ENCODE assay signal across 10 cellular contexts in genomic region chr9:117144-117994, GRCh38. TPM values are rescaled to one million over a fixed set of nuclear protein-coding genes. Genes with fewer than 3 reads are reported as not detected.
A peak's percentile ranks its signal among the peaks of the same experiment; 100 is the strongest.
DNase-seq lines count a peak whose midpoint lies in the region; ATAC-seq and TF ChIP-seq lines count a peak whose summit lies in the region.
"Not testable (repeated sequence)": the region's sequence is repeated elsewhere in the genome, so short reads cannot be mapped to it uniquely, and the experiment has no call there.
"Had no signal": no experiment of that assay in that cellular context is flagged by ENCODE, and none has a peak within 500 bp of the region (broad histone marks: within the 10 kb centered on the region; RNA-seq: fewer than 3 reads in every experiment).

No MANE protein-coding gene starts in this region.

- not testable (repeated sequence) for H3K9ac ChIP-seq in endodermal cell (ENCODE audit: extremely low read depth, low read length, poor library complexity, severe bottlenecking); neuronal stem cell (ENCODE audit: low read depth, low read length, poor library complexity)

- H2BK120ac ChIP-seq in neuronal stem cell (ENCODE audit: low read depth, low read length): not testable (repeated sequence)

- not testable (repeated sequence) for H3K18ac ChIP-seq in neuronal stem cell (ENCODE audit: low read length)

- not testable (repeated sequence) for TF ChIP-seq CTCF in endodermal cell (conservative IDR thresholded peaks at IDR 0.05)

- not testable (repeated sequence) for H3K9me3 ChIP-seq in CD4-positive, alpha-beta memory T cell (ENCODE audit: control insufficient read depth in 1 of 2, low read length in 2 of 2); endodermal cell (ENCODE audit: control insufficient read depth, low read length); neuronal stem cell (replicated peaks in 1 of 2; ENCODE audit: control insufficient read depth in 2 of 2, insufficient read depth in 1 of 2, low read depth in 1 of 2, low read length in 2 of 2)

- H4K91ac ChIP-seq in neuronal stem cell (ENCODE audit: low read depth, low read length, poor library complexity): not testable (repeated sequence)

- peaks cover 18 to 28% of the 10 kb centered on the region in 2 donors for H3K27me3 Mint-ChIP-seq in CD4-positive, alpha-beta memory T cell
- peaks cover 43% of the 10 kb centered on the region for H3K27me3 Mint-ChIP-seq in T-helper 2 cell treated with Interferon-gamma antibody and Interleukin-4, amounts not matched to agents 5 μg/mL and 100 μg/mL, for 36 hours (ENCODE audit: low read depth)
- peaks cover 27% of the 10 kb centered on the region for H3K27me3 Mint-ChIP-seq in activated naive CD4-positive, alpha-beta T cell treated with anti-CD3 and anti-CD28 coated beads, Interleukin-2, amount 50 U/mL, for 24 hours
- peaks cover 71% of the 10 kb centered on the region for H3K27me3 Mint-ChIP-seq in endodermal cell (ENCODE audit: insufficient read depth)
- peaks cover 11% of the 10 kb centered on the region for H3K27me3 Mint-ChIP-seq in memory B cell

- peaks cover 0 to 23% (median 0%) of the 10 kb centered on the region in 8 donors for H3K9me3 Mint-ChIP-seq in CD4-positive, alpha-beta memory T cell
- H3K9me3 Mint-ChIP-seq in T-helper 2 cell treated with Interferon-gamma antibody and Interleukin-4, amounts not matched to agents 5 μg/mL and 100 μg/mL, for 36 hours; activated naive CD4-positive, alpha-beta T cell treated with anti-CD3 and anti-CD28 coated beads, Interleukin-2, amount 50 U/mL, for 24 hours; endodermal cell; memory B cell: not testable (repeated sequence)

- H3K27me3 ChIP-seq in CD4-positive, alpha-beta memory T cell (ENCODE audit: insufficient read depth, low read length): not testable (repeated sequence)
- H3K27me3 ChIP-seq in endodermal cell (ENCODE audit: control insufficient read depth, insufficient read depth, low read length, poor library complexity, severe bottlenecking) (peaks cover 64% of the 10 kb centered on the region), neuronal stem cell (ENCODE audit: control insufficient read depth in 3 of 3, insufficient read depth in 3 of 3, low read depth in 1 of 3, low read length in 3 of 3) (peaks cover 13 to 53% (median 41%) of the 10 kb centered on the region in 3 experiments)

- H3K4me3 ChIP-seq in CD4-positive, alpha-beta memory T cell (ENCODE audit: low read length in 2 of 2); endodermal cell (ENCODE audit: low read length); neuronal stem cell (ENCODE audit: low read length in 2 of 2): not testable (repeated sequence)

- peak overlapping the region; percentile 36 to 77 (median 70) for H3K4me3 Mint-ChIP-seq in CD4-positive, alpha-beta memory T cell
- peak overlapping the region; percentile 40 for H3K4me3 Mint-ChIP-seq in T-helper 2 cell treated with Interferon-gamma antibody and Interleukin-4, amounts not matched to agents 5 μg/mL and 100 μg/mL, for 36 hours
- peak overlapping the region; percentile 62 for H3K4me3 Mint-ChIP-seq in activated naive CD4-positive, alpha-beta T cell treated with anti-CD3 and anti-CD28 coated beads, Interleukin-2, amount 50 U/mL, for 24 hours
- H3K4me3 Mint-ChIP-seq in endodermal cell (peak overlapping the region; percentile 56), memory B cell (peak overlapping the region; percentile 58)

- H3K27ac Mint-ChIP-seq in CD4-positive, alpha-beta memory T cell: peak overlapping the region in 2 of 7 donors; percentile 53
- H3K27ac Mint-ChIP-seq in T-helper 2 cell treated with Interferon-gamma antibody and Interleukin-4, amounts not matched to agents 5 μg/mL and 100 μg/mL, for 36 hours; activated naive CD4-positive, alpha-beta T cell treated with anti-CD3 and anti-CD28 coated beads, Interleukin-2, amount 50 U/mL, for 24 hours; endodermal cell: not testable (repeated sequence)
- peak overlapping the region; percentile 47 for H3K27ac Mint-ChIP-seq in memory B cell

- H2AFZ ChIP-seq in neuronal stem cell (ENCODE audit: low read length): not testable (repeated sequence)

- 2 to 3% methylated on average over 6 to 52 of the region's 71 CpGs for WGBS in endodermal cell (ENCODE audit: insufficient coverage in 1 of 2, insufficient read length in 1 of 2), 2 experiments
- WGBS in neuronal stem cell (ENCODE audit: extremely low coverage in 2 of 2, insufficient read length in 2 of 2, insufficient replicate concordance in 1 of 2), 2 donors: no CpG with 5 or more reads among the region's 71 CpGs

- intact Hi-C loops in CD4-positive, alpha-beta memory T cell (cut with micrococcal nuclease): not testable (repeated sequence)

- not testable (repeated sequence) for H4K8ac ChIP-seq in neuronal stem cell (ENCODE audit: low read depth, low read length)

- H2BK5ac ChIP-seq in neuronal stem cell (ENCODE audit: low read length): not testable (repeated sequence)

- DNase-seq in CD4-positive, alpha-beta memory T cell: peak; percentile 30 to 54 (median 39)
- DNase-seq in T-helper 2 cell treated with Interferon-gamma antibody and Interleukin-4, amounts not matched to agents 5 μg/mL and 100 μg/mL, for 36 hours (ENCODE audit: low spot score): not testable (repeated sequence)
- peak; percentile 66 for DNase-seq in activated CD8-positive, alpha-beta memory T cell treated with anti-CD3 and anti-CD28 coated beads for 24 hours
- DNase-seq in endodermal cell (peak; percentile 79), memory B cell (ENCODE audit: low spot score in 2 of 2) (peak; percentile 43 to 68), neuronal stem cell (ENCODE audit: low spot score) (peak; percentile 12)
- peak; percentile 46 for DNase-seq in stimulated activated naive CD8-positive, alpha-beta T cell treated with anti-CD3 and anti-CD28 coated beads, Interleukin-15, Interleukin-2, amounts not matched to agents 100 U/mL and 50 U/mL, for 24 hours

- not testable (repeated sequence) for ATAC-seq in memory B cell (ENCODE audit: low read depth); stimulated activated naive CD8-positive, alpha-beta T cell treated with anti-CD3 and anti-CD28 coated beads, Interleukin-15, Interleukin-2, amounts not matched to agents 100 U/mL and 50 U/mL, for 24 hours

- H2BK15ac ChIP-seq in neuronal stem cell (ENCODE audit: low read length): not testable (repeated sequence)

- POLR2A ChIA-PET in CD4-positive, alpha-beta memory T cell (lab: Charles Lee; ENCODE audit: partially characterized antibody): not testable (repeated sequence)

- not testable (repeated sequence) for H3K14ac ChIP-seq in neuronal stem cell (ENCODE audit: low read length)

- not testable (repeated sequence) for H3K36me3 Mint-ChIP-seq in CD4-positive, alpha-beta memory T cell; T-helper 2 cell treated with Interferon-gamma antibody and Interleukin-4, amounts not matched to agents 5 μg/mL and 100 μg/mL, for 36 hours (ENCODE audit: low read depth); activated naive CD4-positive, alpha-beta T cell treated with anti-CD3 and anti-CD28 coated beads, Interleukin-2, amount 50 U/mL, for 24 hours; endodermal cell (ENCODE audit: low read depth); memory B cell

- not testable (repeated sequence) for H3K4ac ChIP-seq in neuronal stem cell (ENCODE audit: low read length)

- not testable (repeated sequence) for H3K27ac ChIP-seq in CD4-positive, alpha-beta memory T cell (ENCODE audit: low read depth, low read length); endodermal cell (ENCODE audit: low read depth, low read length); neuronal stem cell (replicated peaks; ENCODE audit: low read length)

- not testable (repeated sequence) for H3K23ac ChIP-seq in neuronal stem cell (ENCODE audit: low read depth, low read length, poor library complexity)

- not testable (repeated sequence) for H2BK12ac ChIP-seq in neuronal stem cell (ENCODE audit: low read length)

- peaks cover 10 to 27% (median 17%) of the 10 kb centered on the region in 4 donors for H3K4me1 Mint-ChIP-seq in CD4-positive, alpha-beta memory T cell
- H3K4me1 Mint-ChIP-seq in T-helper 2 cell treated with Interferon-gamma antibody and Interleukin-4, amounts not matched to agents 5 μg/mL and 100 μg/mL, for 36 hours (ENCODE audit: low read depth): peaks cover 13% of the 10 kb centered on the region
- H3K4me1 Mint-ChIP-seq in activated naive CD4-positive, alpha-beta T cell treated with anti-CD3 and anti-CD28 coated beads, Interleukin-2, amount 50 U/mL, for 24 hours: peaks cover 20% of the 10 kb centered on the region
- H3K4me1 Mint-ChIP-seq in endodermal cell: not testable (repeated sequence)
- H3K4me1 Mint-ChIP-seq in memory B cell: peaks cover 10% of the 10 kb centered on the region

- CTCF ChIA-PET in CD4-positive, alpha-beta memory T cell (lab: Charles Lee; ENCODE audit: partially characterized antibody): not testable (repeated sequence)

- H3K4me1 ChIP-seq in CD4-positive, alpha-beta memory T cell (ENCODE audit: insufficient read depth, low read length): peaks cover 10% of the 10 kb centered on the region
- not testable (repeated sequence) for H3K4me1 ChIP-seq in endodermal cell (ENCODE audit: control insufficient read depth, insufficient read depth, low read length); neuronal stem cell (ENCODE audit: control insufficient read depth in 2 of 2, insufficient read depth in 1 of 2, low read depth in 1 of 2, low read length in 2 of 2)

- H3K4me2 ChIP-seq in neuronal stem cell (ENCODE audit: insufficient read depth, low read length, poor library complexity, severe bottlenecking): peak overlapping the region; percentile 45

- not testable (repeated sequence) for H3K79me1 ChIP-seq in neuronal stem cell (ENCODE audit: low read depth, low read length)

- not testable (repeated sequence) for H3K36me3 ChIP-seq in CD4-positive, alpha-beta memory T cell (ENCODE audit: insufficient read depth, low read length); endodermal cell (ENCODE audit: control insufficient read depth, insufficient read depth, low read length); neuronal stem cell (replicated peaks in 1 of 2; ENCODE audit: control insufficient read depth in 2 of 2, insufficient read depth in 2 of 2, low read length in 2 of 2)

- H2AK5ac ChIP-seq in neuronal stem cell (ENCODE audit: low read depth, low read length): not testable (repeated sequence)

RNA-seq across cellular contexts. Expression of gene FOXD4, which starts 0.8 kb away (rescaled TPM):
- total RNA-seq in CD4-positive, alpha-beta memory T cell: under 1 TPM; 0.30 to 0.35 TPM
- not detected for polyA plus RNA-seq in CD4-positive, alpha-beta memory T cell
- total RNA-seq in endodermal cell: under 1 TPM in 1 of 2 donors, not detected in 1; 0.26 TPM
- 0.14 TPM for polyA plus RNA-seq in endodermal cell (2013, experiment 1 of 2)
- not detected for polyA plus RNA-seq in endodermal cell (2013, experiment 2 of 2)
- polyA plus RNA-seq in neuronal stem cell (2013, experiment 1 of 2): 0.03 TPM
- polyA plus RNA-seq in neuronal stem cell (2013, experiment 2 of 2): 0.06 TPM
- total RNA-seq: tibial nerve had no signal
- polyA plus RNA-seq: aorta had no signal
